17 cellular contexts compared by ENCODE assay signal in genomic region chr1:118900643-118901440, GRCh38.
DNase-seq lines count a peak whose midpoint lies in the region; ATAC-seq, FAIRE-seq and TF ChIP-seq lines count a peak whose summit lies in the region.
"Had no signal": no experiment of that assay in that cellular context is flagged by ENCODE, and none has a peak within 500 bp of the region (broad histone marks: within the 10 kb centered on the region; RNA-seq: fewer than 3 reads in every experiment).

No MANE protein-coding gene starts in this region.

- no peak for TF ChIP-seq EP300 in K562 (IDR thresholded peaks at IDR 0.05; ENCODE audit: low read length)

- peak; percentile 2 for DNase-seq in AG08395 (ENCODE audit: low spot score)
- DNase-seq in GM19239 (ENCODE audit: insufficient read length, low spot score) = no peak
- no peak for DNase-seq in K562 (ENCODE audit: extremely low read depth in 1 of 4, low spot score in 3 of 4)
- no peak for DNase-seq in gastrocnemius medialis
- DNase-seq in activated CD4-positive, CD25-positive, alpha-beta regulatory T cell treated with anti-CD3 and anti-CD28 coated beads, Interleukin-2, amount 50 U/mL, for 72 hours = no peak
- no peak for DNase-seq in tibial artery
- no peak for DNase-seq in omental fat pad (ENCODE audit: low spot score)
- DNase-seq: ACHN; C1 segment of cervical spinal cord; CD4-positive, alpha-beta memory T cell; DMS153; DMS79 treated with DMSO at 0.1 percent for 48 hours; GDM1; HCEC 1CT; HFFc6 had no signal

- POLR2A ChIA-PET in K562 (lab: Yijun Ruan, JAX) = no interaction called here

- H3K4me2 ChIP-seq in K562 (ENCODE audit: insufficient read depth, low read length) = no peak overlapping the region

- H3K79me2 ChIP-seq in K562 (ENCODE audit: control insufficient read depth, insufficient read depth, low read length) = no peaks in the 10 kb centered on the region

- no peak for TF ChIP-seq POLR2A in K562 (conservative IDR thresholded peaks at IDR 0.05)
- no peak for TF ChIP-seq POLR2A in gastrocnemius medialis (IDR thresholded peaks at IDR 0.05)

- no peak overlapping the region for H2AFZ ChIP-seq in K562 (ENCODE audit: low read depth, low read length)

- CTCF ChIA-PET in K562 (lab: Yijun Ruan, JAX; ENCODE audit: low intra/inter-chr PET ratio) = interaction anchor here (0.6 kb wide), 1 partner anchor 611 kb away, joined by 3 read pairs; no protein-coding TSS in a partner anchor

- H3K9me1 ChIP-seq in K562 (ENCODE audit: control insufficient read depth, insufficient read depth, low read length) = no peaks in the 10 kb centered on the region

- BruUV-seq in K562 (replicated peaks; lab: Mats Ljungman, UMichigan) = no TSS peak

- TF ChIP-seq RAD21 in K562 (CRISPR knock-in tag; conservative IDR thresholded peaks at IDR 0.05 in 1 of 2, IDR thresholded peaks at IDR 0.05 in 1 of 2) = no peak

- no peaks in the 10 kb centered on the region for H3K9me3 ChIP-seq in K562 (replicated peaks; ENCODE audit: control insufficient read depth, insufficient read depth, low read depth, low read length)
- no peaks in the 10 kb centered on the region for H3K9me3 ChIP-seq in gastrocnemius medialis
- H3K9me3 ChIP-seq in tibial artery = no peaks in the 10 kb centered on the region

- TF ChIP-seq CTCF in K562 (IDR thresholded peaks at IDR 0.05 in 2 of 3, conservative IDR thresholded peaks at IDR 0.05 in 1 of 3; ENCODE audit: insufficient read depth in 2 of 3, low read depth in 1 of 3, low read length in 3 of 3) (no peak), gastrocnemius medialis (IDR thresholded peaks at IDR 0.05 in 4 of 5, conservative IDR thresholded peaks at IDR 0.05 in 1 of 5) (no peak), tibial artery (IDR thresholded peaks at IDR 0.05) (no peak), omental fat pad (IDR thresholded peaks at IDR 0.05) (no peak)

- no peaks in the 10 kb centered on the region for H3K27me3 ChIP-seq in K562 (ENCODE audit: control insufficient read depth in 2 of 2, insufficient read depth in 2 of 2, low read length in 2 of 2)
- H3K27me3 ChIP-seq in gastrocnemius medialis = no peaks in the 10 kb centered on the region
- H3K27me3 ChIP-seq in tibial artery = no peaks in the 10 kb centered on the region

- ATAC-seq in K562 (no peak), gastrocnemius medialis (peak in 1 of 2 donors; percentile 64), omental fat pad (ENCODE audit: low FRiP score) (no peak)

- no peak overlapping the region for H3K27ac ChIP-seq in K562 (ENCODE audit: extremely low read depth, low read depth, low read length)
- H3K27ac ChIP-seq in gastrocnemius medialis = peak overlapping the region in 3 of 4 donors; percentile 42 to 52 (median 44)
- no peak overlapping the region for H3K27ac ChIP-seq in tibial artery

- H3K4me3 ChIP-seq in K562 (no peak overlapping the region), gastrocnemius medialis (no peak overlapping the region), tibial artery (no peak overlapping the region)

- H4K20me1 ChIP-seq in K562 (replicated peaks; ENCODE audit: control insufficient read depth, insufficient read depth, low read length) = no peaks in the 10 kb centered on the region

- peak; percentile 11 for FAIRE-seq in GM19239 (lab: Jason Lieb, UNC)
- no peak for FAIRE-seq in K562 (lab: Jason Lieb, UNC)
- FAIRE-seq: GM12892, HTR-8/SVneo had no signal

- H3K4me1 ChIP-seq in K562 (replicated peaks in 1 of 2; ENCODE audit: control insufficient read depth in 2 of 2, insufficient read depth in 2 of 2, low read length in 2 of 2) (no peaks in the 10 kb centered on the region), gastrocnemius medialis (peaks cover 24 to 38% of the 10 kb centered on the region in 2 donors), tibial artery (peaks cover 0 to 13% (median 0%) of the 10 kb centered on the region in 4 donors)

- H3K36me3 ChIP-seq in K562 (ENCODE audit: control insufficient read depth, insufficient read depth, low read length) = no peaks in the 10 kb centered on the region
- H3K36me3 ChIP-seq in gastrocnemius medialis = peaks cover 0 to 69% of the 10 kb centered on the region in 2 donors
- peaks cover 37 to 84% (median 60%) of the 10 kb centered on the region in 3 donors for H3K36me3 ChIP-seq in tibial artery

- intact Hi-C loops in K562 (cut with micrococcal nuclease) (no loop called here), gastrocnemius medialis (cut with DNase I; ENCODE audit: low total_unique reads) (no loop called here), tibial artery (cut with DNase I; ENCODE audit: low total_unique reads) (no loop called here)

- no peak overlapping the region for H3K9ac ChIP-seq in K562 (ENCODE audit: insufficient read depth in 1 of 2, low read depth in 2 of 2, low read length in 2 of 2)

- in situ Hi-C loops in K562 (cut with MboI) (no loop called here), gastrocnemius medialis (cut with MboI; ENCODE audit: low sequenced_read_pairs in 4 of 4) (no loop called here)

TF ChIP-seq in K562, 482 proteins besides CTCF, POLR2A, EP300 and RAD21:
- TF ChIP-seq NFE2 (IDR thresholded peaks at IDR 0.05; ENCODE audit: low read depth) = 0 out of 2 replicates have a peak, but pooled peaks have one; percentile 37
- TF ChIP-seq BCLAF1 (IDR thresholded peaks at IDR 0.05; ENCODE audit: borderline replicate concordance in 1 of 2, control insufficient read depth in 1 of 2, low read depth in 2 of 2, low read length in 1 of 2) = no peak
- TF ChIP-seq MAFG (tag; conservative IDR thresholded peaks at IDR 0.05) = peak; percentile 26; the same call in 1 of the 2 replicates
- 0 out of 2 replicates have a peak, but pooled peaks have one; percentile 26 for TF ChIP-seq NFE2L1 (tag; IDR thresholded peaks at IDR 0.05; ENCODE audit: borderline replicate concordance, low read depth)

Comparison
In these comparisons a context has a peak if more than half of its experiments do, and no peak if none do; other contexts are left out.
1. H3K27ac ChIP-seq: peak in gastrocnemius medialis (3 of 4); none in K562 (single experiment) and tibial artery (0 of 2).